In genomic region chr11:102428696-102429095, GRCh38 we compare ENCODE assay signal across 18 cellular contexts. TPM values are rescaled to one million over a fixed set of nuclear protein-coding genes. Genes with fewer than 3 reads are reported as not detected.
DNase-seq lines count a peak whose midpoint lies in the region; ATAC-seq and TF ChIP-seq lines count a peak whose summit lies in the region.
"Had no signal": no experiment of that assay in that cellular context is flagged by ENCODE, and none has a peak within 500 bp of the region (broad histone marks: within the 10 kb centered on the region; RNA-seq: fewer than 3 reads in every experiment).

No MANE protein-coding gene starts in this region.

- peak overlapping the region; percentile 23; the same call in 1 of the 2 replicates for H3K27ac ChIP-seq in BLaER1
- no peak overlapping the region for H3K27ac ChIP-seq in CD4-positive, alpha-beta memory T cell (ENCODE audit: low read depth, low read length)
- H3K27ac ChIP-seq: parathyroid adenoma, RWPE1, testis had no signal

- POLR2A ChIA-PET in CD4-positive, alpha-beta memory T cell (lab: Charles Lee; ENCODE audit: partially characterized antibody), result interaction anchor here (1.0 kb wide), 1 partner anchor 23 kb away, joined by 3 read pairs; no protein-coding TSS in a partner anchor
- POLR2A ChIA-PET in naive thymus-derived CD8-positive, alpha-beta T cell (lab: Charles Lee), result interaction anchor here (0.7 to 1.1 kb wide), 3 partner anchors 9 to 15 kb away, joined by 3 to 4 read pairs (median 3); no protein-coding TSS in a partner anchor

- H3K4me1 Mint-ChIP-seq in CD4-positive, alpha-beta memory T cell, result peaks cover 60 to 87% (median 69%) of the 10 kb centered on the region in 4 donors
- peaks cover 70% of the 10 kb centered on the region for H3K4me1 Mint-ChIP-seq in activated T-helper 1 cell treated with anti-CD3 and anti-CD28 coated beads, Interleukin-12 subunit alpha, Interleukin-12 subunit beta, Interleukin-2, Interleukin-4 antibody, amounts not matched to agents 30 ng/mL and 10 ng/mL and 1 ng/mL, durations not matched to agents 14 hours and 24 hours and 36 hours (ENCODE audit: low read depth)
- H3K4me1 Mint-ChIP-seq in naive thymus-derived CD8-positive, alpha-beta T cell, result peaks cover 40 to 86% (median 77%) of the 10 kb centered on the region in 4 donors
- peaks cover 27% of the 10 kb centered on the region for H3K4me1 Mint-ChIP-seq in HFFc6 (ENCODE audit: low read depth)

- no peak overlapping the region for H3K4me3 ChIP-seq in BLaER1
- no peak overlapping the region for H3K4me3 ChIP-seq in CD4-positive, alpha-beta memory T cell (ENCODE audit: low read length in 2 of 2)
- H3K4me3 ChIP-seq: heart left ventricle, skin epidermis, testis had no signal

- H3K4me2 ChIP-seq in BLaER1, result no peak overlapping the region

- H3K36me3 ChIP-seq in BLaER1, result peaks cover 74% of the 10 kb centered on the region
- peaks cover 4% of the 10 kb centered on the region for H3K36me3 ChIP-seq in CD4-positive, alpha-beta memory T cell (ENCODE audit: insufficient read depth, low read length)
- H3K36me3 ChIP-seq: heart left ventricle had no signal

- H3K4me1 ChIP-seq in BLaER1, result peaks cover 56% of the 10 kb centered on the region
- H3K4me1 ChIP-seq in CD4-positive, alpha-beta memory T cell (ENCODE audit: insufficient read depth, low read length), result peaks cover 67% of the 10 kb centered on the region
- H3K4me1 ChIP-seq: parathyroid adenoma, testis had no signal

- CTCF ChIA-PET in CD4-positive, alpha-beta memory T cell (lab: Charles Lee; ENCODE audit: partially characterized antibody), result interaction anchor here (4.3 kb wide), 1 partner anchor 38 kb away, joined by 23 read pairs; no protein-coding TSS in a partner anchor

- peaks cover 53 to 67% of the 10 kb centered on the region in 2 donors for H3K36me3 Mint-ChIP-seq in CD4-positive, alpha-beta memory T cell
- H3K36me3 Mint-ChIP-seq in activated T-helper 1 cell treated with anti-CD3 and anti-CD28 coated beads, Interleukin-12 subunit alpha, Interleukin-12 subunit beta, Interleukin-2, Interleukin-4 antibody, amounts not matched to agents 30 ng/mL and 10 ng/mL and 1 ng/mL, durations not matched to agents 14 hours and 24 hours and 36 hours (ENCODE audit: low read depth), result peaks cover 51% of the 10 kb centered on the region
- peaks cover 11 to 73% (median 27%) of the 10 kb centered on the region in 3 donors for H3K36me3 Mint-ChIP-seq in naive thymus-derived CD8-positive, alpha-beta T cell
- H3K36me3 Mint-ChIP-seq in HFFc6 (ENCODE audit: low read depth), result peaks cover 32% of the 10 kb centered on the region

- peak overlapping the region in 1 of 8 donors; percentile 7 for H3K4me3 Mint-ChIP-seq in CD4-positive, alpha-beta memory T cell
- H3K4me3 Mint-ChIP-seq in activated T-helper 1 cell treated with anti-CD3 and anti-CD28 coated beads, Interleukin-12 subunit alpha, Interleukin-12 subunit beta, Interleukin-2, Interleukin-4 antibody, amounts not matched to agents 30 ng/mL and 10 ng/mL and 1 ng/mL, durations not matched to agents 14 hours and 24 hours and 36 hours, result no peak overlapping the region
- peak overlapping the region in 4 of 10 donors; percentile 5 to 75 (median 36) for H3K4me3 Mint-ChIP-seq in naive thymus-derived CD8-positive, alpha-beta T cell
- H3K4me3 Mint-ChIP-seq in HFFc6, result no peak overlapping the region
- H3K4me3 Mint-ChIP-seq: central memory CD8-positive, alpha-beta T cell had no signal

- no peaks in the 10 kb centered on the region for H3K27me3 ChIP-seq in BLaER1
- H3K27me3 ChIP-seq in CD4-positive, alpha-beta memory T cell (ENCODE audit: insufficient read depth, low read length), result no peaks in the 10 kb centered on the region
- H3K27me3 ChIP-seq: heart left ventricle, testis had no signal

- no peak overlapping the region for H3K9ac ChIP-seq in BLaER1
- H3K9ac ChIP-seq: parathyroid adenoma had no signal

- no peak for ATAC-seq in naive thymus-derived CD8-positive, alpha-beta T cell
- no peak for ATAC-seq in GM21737 (IDR thresholded peaks at IDR 0.05; ENCODE audit: unreplicated experiment)
- ATAC-seq: heart left ventricle had no signal

- H4K20me1 ChIP-seq in BLaER1, result peaks cover 84% of the 10 kb centered on the region

- no peak for TF ChIP-seq CTCF in HFFc6 (IDR thresholded peaks at IDR 0.05)

- H3K9me3 ChIP-seq in BLaER1, result peaks cover 23% of the 10 kb centered on the region
- no peaks in the 10 kb centered on the region for H3K9me3 ChIP-seq in CD4-positive, alpha-beta memory T cell (ENCODE audit: control insufficient read depth in 1 of 2, low read length in 2 of 2)
- H3K9me3 ChIP-seq: testis had no signal

- intact Hi-C loops in CD4-positive, alpha-beta memory T cell (cut with micrococcal nuclease), result loop anchor here (1.0 kb wide), 1 partner anchor 11 kb away; no protein-coding TSS in a partner anchor
- intact Hi-C loops in activated T-helper 1 cell treated with anti-CD3 and anti-CD28 coated beads, Interleukin-12 subunit alpha, Interleukin-12 subunit beta, Interleukin-2, Interleukin-4 antibody, amounts not matched to agents 30 ng/mL and 10 ng/mL and 1 ng/mL, durations not matched to agents 14 hours and 24 hours and 36 hours (cut with micrococcal nuclease), result no loop called here

- H3K9me3 Mint-ChIP-seq in CD4-positive, alpha-beta memory T cell, result peaks cover 0 to 11% (median 6%) of the 10 kb centered on the region in 8 donors
- H3K9me3 Mint-ChIP-seq in activated T-helper 1 cell treated with anti-CD3 and anti-CD28 coated beads, Interleukin-12 subunit alpha, Interleukin-12 subunit beta, Interleukin-2, Interleukin-4 antibody, amounts not matched to agents 30 ng/mL and 10 ng/mL and 1 ng/mL, durations not matched to agents 14 hours and 24 hours and 36 hours, result peaks cover 21% of the 10 kb centered on the region
- peaks cover 0 to 17% (median 3%) of the 10 kb centered on the region in 9 donors for H3K9me3 Mint-ChIP-seq in naive thymus-derived CD8-positive, alpha-beta T cell
- peaks cover 20% of the 10 kb centered on the region for H3K9me3 Mint-ChIP-seq in HFFc6

- H3K27me3 Mint-ChIP-seq in CD4-positive, alpha-beta memory T cell, result no peaks in the 10 kb centered on the region
- H3K27me3 Mint-ChIP-seq in activated T-helper 1 cell treated with anti-CD3 and anti-CD28 coated beads, Interleukin-12 subunit alpha, Interleukin-12 subunit beta, Interleukin-2, Interleukin-4 antibody, amounts not matched to agents 30 ng/mL and 10 ng/mL and 1 ng/mL, durations not matched to agents 14 hours and 24 hours and 36 hours (ENCODE audit: insufficient read depth), result no peaks in the 10 kb centered on the region
- no peaks in the 10 kb centered on the region for H3K27me3 Mint-ChIP-seq in naive thymus-derived CD8-positive, alpha-beta T cell
- no peaks in the 10 kb centered on the region for H3K27me3 Mint-ChIP-seq in HFFc6 (ENCODE audit: insufficient read depth)
- H3K27me3 Mint-ChIP-seq: central memory CD8-positive, alpha-beta T cell had no signal

- DNase-seq in CD4-positive, alpha-beta memory T cell, result no peak
- DNase-seq in activated T-helper 1 cell treated with anti-CD3 and anti-CD28 coated beads, Interleukin-12 subunit alpha, Interleukin-12 subunit beta, Interleukin-2, Interleukin-4 antibody, amounts not matched to agents 30 ng/mL and 10 ng/mL and 1 ng/mL, durations not matched to agents 14 hours and 24 hours and 36 hours (ENCODE audit: low spot score), result no peak
- DNase-seq in naive thymus-derived CD8-positive, alpha-beta T cell, result no peak
- DNase-seq in NCI-H2107 treated with DMSO at 0.1 percent for 48 hours (lab: John Stamatoyannopoulos, UW; ENCODE audit: unreplicated experiment) (no peak), HFFc6 (no peak)
- DNase-seq in stimulated activated CD4-positive, alpha-beta T cell treated with anti-CD3 and anti-CD28 coated beads, Interleukin-2, amount 100 ng/mL, for 24 hours, result no peak
- DNase-seq: activated T-cell treated with anti-CD3 and anti-CD28 coated beads for 4 hours; heart left ventricle; NCI-H1436; NCI-H2227 treated with DMSO at 0.1 percent for 48 hours; stimulated activated CD8-positive, alpha-beta memory T cell treated with anti-CD3 and anti-CD28 coated beads, Interleukin-4, amount 100 ng/mL, for 48 hours; testis had no signal

- peak overlapping the region in 6 of 7 donors; percentile 70 to 89 (median 73) for H3K27ac Mint-ChIP-seq in CD4-positive, alpha-beta memory T cell
- peak overlapping the region; percentile 9 for H3K27ac Mint-ChIP-seq in activated T-helper 1 cell treated with anti-CD3 and anti-CD28 coated beads, Interleukin-12 subunit alpha, Interleukin-12 subunit beta, Interleukin-2, Interleukin-4 antibody, amounts not matched to agents 30 ng/mL and 10 ng/mL and 1 ng/mL, durations not matched to agents 14 hours and 24 hours and 36 hours
- peak overlapping the region; percentile 49 to 91 (median 86) for H3K27ac Mint-ChIP-seq in naive thymus-derived CD8-positive, alpha-beta T cell
- no peak overlapping the region; the same call in 1 of the 2 replicates for H3K27ac Mint-ChIP-seq in HFFc6

RNA-seq across cellular contexts. Expression of gene TMEM123, which starts 23.9 kb away (rescaled TPM):
- 100 to 1,000 TPM; 383 to 397 TPM for total RNA-seq in CD4-positive, alpha-beta memory T cell
- polyA plus RNA-seq in CD4-positive, alpha-beta memory T cell, result 100 to 1,000 TPM; 752 to 839 TPM
- 206 and 231 TPM in 2 replicates for total RNA-seq in activated T-helper 1 cell treated with anti-CD3 and anti-CD28 coated beads, Interleukin-12 subunit alpha, Interleukin-12 subunit beta, Interleukin-2, Interleukin-4 antibody, amounts not matched to agents 30 ng/mL and 10 ng/mL and 1 ng/mL, durations not matched to agents 14 hours and 24 hours and 36 hours
- total RNA-seq in naive thymus-derived CD8-positive, alpha-beta T cell, result 100 to 1,000 TPM; 484 to 533 TPM
- 100 to 1,000 TPM; 746 to 988 (median 748) TPM for polyA plus RNA-seq in naive thymus-derived CD8-positive, alpha-beta T cell
- total RNA-seq in HFFc6 (2021; fragmentation: NEBNext Ultra II Directional; extraction: Animal tissue kit (Norgen Biotek cat#: 25700)), result 100 to 1,000 TPM; 128 to 197 (median 161) TPM
